8 cellular contexts compared by ENCODE assay signal in genomic region chr18:48540329-48541025, GRCh38. TPM values are rescaled to one million over a fixed set of nuclear protein-coding genes. Genes with fewer than 3 reads are reported as not detected.
A peak's percentile ranks its signal among the peaks of the same experiment; 100 is the strongest.
DNase-seq lines count a peak whose midpoint lies in the region; ATAC-seq and TF ChIP-seq lines count a peak whose summit lies in the region.

No MANE protein-coding gene starts in this region.

- DNase-seq in A673 (ENCODE audit: low spot score) (peak; percentile 62), HL-60 (ENCODE audit: low read depth in 1 of 2, low spot score in 1 of 2) (peak; percentile 68 to 77), SK-N-SH (peak; percentile 81), amniotic epithelial cell (ENCODE audit: low read depth) (peak; percentile 50), left ventricle myocardium inferior (peak; percentile 72)

- no TSS peak for BruUV-seq in A673 (replicated peaks; lab: Mats Ljungman, UMichigan)

- H3K27ac ChIP-seq in A673 (ENCODE audit: low read depth, low read length, poor library complexity, severe bottlenecking) (peak overlapping the region; percentile 22), HL-60 (replicated peaks) (peak overlapping the region; percentile 74), SK-N-SH (ENCODE audit: low read depth in 2 of 2, low read length in 1 of 2) (peak overlapping the region; percentile 87 to 89), left ventricle myocardium inferior (replicated peaks) (peak overlapping the region; percentile 96), parathyroid adenoma (peak overlapping the region; percentile 80)

- no peaks in the 10 kb centered on the region for H3K9me2 ChIP-seq in SK-N-SH

- TF ChIP-seq CTCF in A673 (conservative IDR thresholded peaks at IDR 0.05; ENCODE audit: low read depth, low read length) = no peak
- TF ChIP-seq CTCF in HL-60 (IDR thresholded peaks at IDR 0.05; ENCODE audit: insufficient read depth, low read length) = no peak
- TF ChIP-seq CTCF in SK-N-SH (IDR thresholded peaks at IDR 0.05) = peak; percentile 30
- peak; percentile 37 for TF ChIP-seq CTCF in left ventricle myocardium inferior (IDR thresholded peaks at IDR 0.05; ENCODE audit: borderline replicate concordance)
- TF ChIP-seq CTCF in parathyroid adenoma (IDR thresholded peaks at IDR 0.05) = no peak

- H3F3A ChIP-seq in SK-N-SH (replicated peaks; ENCODE audit: insufficient read depth) = peaks cover 25% of the 10 kb centered on the region

- no peak for TF ChIP-seq EP300 in SK-N-SH (IDR thresholded peaks at IDR 0.05; ENCODE audit: borderline replicate concordance in 1 of 2, low read depth in 1 of 2, low read length in 1 of 2)

- H3K4me3 ChIP-seq in A673 (ENCODE audit: low read depth, low read length, poor library complexity, severe bottlenecking) (peak overlapping the region; percentile 81), HL-60 (replicated peaks; ENCODE audit: insufficient read depth, low read length) (peak overlapping the region; percentile 86), SK-N-SH (ENCODE audit: low read depth in 2 of 2, low read length in 1 of 2) (peak overlapping the region; percentile 84 to 94), left ventricle myocardium inferior (peak overlapping the region; percentile 97), parathyroid adenoma (ENCODE audit: low read depth, low read length) (peak overlapping the region; percentile 82)

- peaks cover 39% of the 10 kb centered on the region for H4K20me1 ChIP-seq in SK-N-SH (ENCODE audit: insufficient read depth)

- no peaks in the 10 kb centered on the region for H3K36me3 ChIP-seq in A673 (ENCODE audit: insufficient read depth, low read length, poor library complexity, severe bottlenecking)
- peaks cover 5 to 12% of the 10 kb centered on the region in 2 experiments for H3K36me3 ChIP-seq in SK-N-SH (replicated peaks in 1 of 2; ENCODE audit: control insufficient read depth in 1 of 2, insufficient read depth in 2 of 2, low read length in 1 of 2)
- H3K36me3 ChIP-seq in left ventricle myocardium inferior = no peaks in the 10 kb centered on the region
- H3K36me3 ChIP-seq in parathyroid adenoma (ENCODE audit: control insufficient read depth, insufficient read depth, low read length) = no peaks in the 10 kb centered on the region

- H3K79me2 ChIP-seq in SK-N-SH (ENCODE audit: insufficient read depth) (peaks cover 62% of the 10 kb centered on the region), parathyroid adenoma (peaks cover 23% of the 10 kb centered on the region)

- CTCF ChIA-PET in A673 (lab: Charles Lee) (no interaction called here), SK-N-SH (lab: Yijun Ruan, JAX) (no interaction called here)

- H2AFZ ChIP-seq in SK-N-SH (ENCODE audit: low read depth) (no peak overlapping the region; the same call in 1 of the 2 replicates), parathyroid adenoma (peak overlapping the region; percentile 80)

- TF ChIP-seq RAD21 in SK-N-SH (IDR thresholded peaks at IDR 0.05; ENCODE audit: low read length) = no peak

- H3K9ac ChIP-seq in SK-N-SH = peak overlapping the region; percentile 88
- H3K9ac ChIP-seq in parathyroid adenoma = no peak overlapping the region

- intact Hi-C loops in A673 (cut with micrococcal nuclease; ENCODE audit: unreplicated experiment) = no loop called here
- intact Hi-C loops in left ventricle myocardium inferior (cut with micrococcal nuclease) = no loop called here

- H3K27me3 ChIP-seq in A673 (replicated peaks; ENCODE audit: insufficient read depth, low read depth, low read length, poor library complexity) = no peaks in the 10 kb centered on the region
- no peaks in the 10 kb centered on the region for H3K27me3 ChIP-seq in HL-60 (ENCODE audit: insufficient read depth, poor library complexity, severe bottlenecking)
- H3K27me3 ChIP-seq in SK-N-SH (ENCODE audit: insufficient read depth) = no peaks in the 10 kb centered on the region
- H3K27me3 ChIP-seq in left ventricle myocardium inferior (ENCODE audit: low read depth) = no peaks in the 10 kb centered on the region
- H3K27me3 ChIP-seq in parathyroid adenoma (ENCODE audit: control insufficient read depth, insufficient read depth, low read length) = no peaks in the 10 kb centered on the region

- 7% methylated on average over 6 of the region's 80 CpGs for WGBS in SK-N-SH (ENCODE audit: low lambda C conversion rate)

- peaks cover 4% of the 10 kb centered on the region for H3K4me1 ChIP-seq in A673 (ENCODE audit: insufficient read depth, low read length, poor library complexity, severe bottlenecking)
- H3K4me1 ChIP-seq in SK-N-SH (ENCODE audit: control insufficient read depth in 1 of 2, insufficient read depth in 2 of 2, low read depth in 1 of 2, low read length in 1 of 2) = peaks cover 31 to 32% of the 10 kb centered on the region in 2 experiments
- peaks cover 73% of the 10 kb centered on the region for H3K4me1 ChIP-seq in left ventricle myocardium inferior
- no peaks in the 10 kb centered on the region for H3K4me1 ChIP-seq in parathyroid adenoma

- H3K4me2 ChIP-seq in SK-N-SH = peak overlapping the region; percentile 96
- peak overlapping the region; percentile 99 for H3K4me2 ChIP-seq in parathyroid adenoma (ENCODE audit: low read length)

- ATAC-seq in GM18867 (IDR thresholded peaks at IDR 0.05; ENCODE audit: unreplicated experiment) (peak; percentile 45), GM18519 (IDR thresholded peaks at IDR 0.05; ENCODE audit: low FRiP score, unreplicated experiment) (no peak)

- POLR2A ChIA-PET in A673 (lab: Charles Lee; ENCODE audit: low non-redundant PET) (no interaction called here), SK-N-SH (lab: Yijun Ruan, JAX) (no interaction called here)

- no peaks in the 10 kb centered on the region for H3K9me3 ChIP-seq in A673 (ENCODE audit: low read depth, low read length, poor library complexity, severe bottlenecking)
- H3K9me3 ChIP-seq in SK-N-SH = no peaks in the 10 kb centered on the region
- H3K9me3 ChIP-seq in left ventricle myocardium inferior (replicated peaks) = no peaks in the 10 kb centered on the region
- no peaks in the 10 kb centered on the region for H3K9me3 ChIP-seq in parathyroid adenoma (ENCODE audit: control insufficient read depth, low read length)

TF ChIP-seq in SK-N-SH, 30 proteins besides CTCF, POLR2A, EP300 and RAD21:
- TF ChIP-seq FOXJ3 (CRISPR knock-in tag; IDR thresholded peaks at IDR 0.05) = 0 out of 2 replicates have a peak, but pooled peaks have one; percentile 37
- TF ChIP-seq MEF2A (IDR thresholded peaks at IDR 0.05; ENCODE audit: borderline replicate concordance, low read depth) = no peak
- peak; percentile 79 for TF ChIP-seq MXI1 (IDR thresholded peaks at IDR 0.05; ENCODE audit: low read depth, low read length)

RNA-seq across cellular contexts. Expression of gene CTIF, which starts 1.6 kb away (rescaled TPM):
- total RNA-seq in A673 (2021) = 23.5 and 29.8 TPM in 2 replicates
- polyA plus RNA-seq in SK-N-SH (2012; rRNA removed) = 47.2 and 47.8 TPM in 2 replicates
- 20.8 and 27.3 TPM in 2 replicates for polyA plus RNA-seq in SK-N-SH (2012; cell fraction: cytosol; rRNA removed)
- polyA plus RNA-seq in SK-N-SH (2012; cell fraction: nucleus; rRNA removed) = 157 and 177 TPM in 2 replicates
- 60.0 TPM for total RNA-seq in left ventricle myocardium inferior

Comparison
In these comparisons a context has a peak if more than half of its experiments do, and no peak if none do; other contexts are left out.
1. H3K27ac ChIP-seq: peak in every context shown above with its lines; median percentile 96 in left ventricle myocardium inferior; 88 in SK-N-SH; 80 in parathyroid adenoma; 74 in HL-60; 22 in A673.
2. CTCF ChIP-seq: peak in SK-N-SH (single experiment) and left ventricle myocardium inferior (single experiment); none in A673 (single experiment), HL-60 (single experiment) and parathyroid adenoma (single experiment).
3. Peak in every context shown above with its lines, with median percentiles within 50 percentile points of each other: DNase-seq and H3K4me3 ChIP-seq.